In the genomic region with DNA sequence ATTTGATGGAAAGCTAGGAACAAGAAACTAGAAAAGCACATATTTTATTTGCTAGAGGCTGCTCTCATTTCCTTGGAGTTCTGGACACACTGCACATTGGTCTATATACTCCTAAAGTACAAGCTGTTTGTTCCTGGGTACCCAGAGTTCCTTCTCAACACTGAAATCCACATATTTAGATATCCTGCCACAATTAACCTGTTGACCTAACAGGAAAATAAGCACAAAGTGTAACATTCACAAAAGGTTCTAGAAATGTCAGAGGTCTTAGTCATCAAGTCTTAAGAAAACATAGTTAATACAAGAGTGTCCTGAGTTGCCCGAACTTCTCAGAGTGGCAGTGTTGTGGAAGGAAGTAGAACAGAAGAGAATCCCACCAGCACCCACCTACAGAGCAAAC, we compare ENCODE assay signal across 1 cellular context.
TF ChIP-seq lines count a peak whose summit lies in the region.

No MANE protein-coding gene starts in this region.

TF ChIP-seq in SK-N-SH treated with all-trans-retinoic acid at 6 μM for 48 hours, 23 proteins besides CTCF, POLR2A, EP300 and RAD21 (continued from another document):
- TF ChIP-seq, protein P1, sequence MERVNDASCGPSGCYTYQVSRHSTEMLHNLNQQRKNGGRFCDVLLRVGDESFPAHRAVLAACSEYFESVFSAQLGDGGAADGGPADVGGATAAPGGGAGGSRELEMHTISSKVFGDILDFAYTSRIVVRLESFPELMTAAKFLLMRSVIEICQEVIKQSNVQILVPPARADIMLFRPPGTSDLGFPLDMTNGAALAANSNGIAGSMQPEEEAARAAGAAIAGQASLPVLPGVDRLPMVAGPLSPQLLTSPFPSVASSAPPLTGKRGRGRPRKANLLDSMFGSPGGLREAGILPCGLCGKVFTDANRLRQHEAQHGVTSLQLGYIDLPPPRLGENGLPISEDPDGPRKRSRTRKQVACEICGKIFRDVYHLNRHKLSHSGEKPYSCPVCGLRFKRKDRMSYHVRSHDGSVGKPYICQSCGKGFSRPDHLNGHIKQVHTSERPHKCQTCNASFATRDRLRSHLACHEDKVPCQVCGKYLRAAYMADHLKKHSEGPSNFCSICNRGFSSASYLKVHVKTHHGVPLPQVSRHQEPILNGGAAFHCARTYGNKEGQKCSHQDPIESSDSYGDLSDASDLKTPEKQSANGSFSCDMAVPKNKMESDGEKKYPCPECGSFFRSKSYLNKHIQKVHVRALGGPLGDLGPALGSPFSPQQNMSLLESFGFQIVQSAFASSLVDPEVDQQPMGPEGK (CRISPR knock-in tag; IDR thresholded peaks at IDR 0.05; ENCODE audit: borderline replicate concordance): no peak
